In genomic region chr5:59770953-59771352, GRCh38 we compare ENCODE assay signal across 26 cellular contexts.
"Had no signal": no experiment of that assay in that cellular context is flagged by ENCODE, and none has a peak within 500 bp of the region (broad histone marks: within the 10 kb centered on the region; RNA-seq: fewer than 3 reads in every experiment).

No MANE protein-coding gene starts in this region.

- H3K27me3 ChIP-seq: esophagus squamous epithelium had no signal

- H3K36me3 Mint-ChIP-seq: memory B cell, mesothelial cell of epicardium had no signal

- H3K4me3 ChIP-seq: coronary artery, dorsolateral prefrontal cortex, esophagus squamous epithelium, gastrocnemius medialis, heart right ventricle, lower lobe of right lung, mucosa of descending colon had no signal

- H3K36me3 ChIP-seq: esophagus squamous epithelium, gastrocnemius medialis, heart right ventricle, lower lobe of right lung had no signal

- H3K27ac ChIP-seq: coronary artery, dorsolateral prefrontal cortex, epithelial cell of prostate, esophagus squamous epithelium, gastrocnemius medialis, heart right ventricle, lower lobe of right lung had no signal

- H3K9me3 Mint-ChIP-seq: memory B cell, mesothelial cell of epicardium, naive B cell had no signal

- H3K4me3 Mint-ChIP-seq: immature natural killer cell, memory B cell, mesothelial cell of epicardium, naive B cell had no signal

- H3K27ac Mint-ChIP-seq: immature natural killer cell, memory B cell had no signal

- H3K9me3 ChIP-seq: esophagus squamous epithelium, gastrocnemius medialis, heart right ventricle, lower lobe of right lung, mucosa of descending colon had no signal

- DNase-seq: dermis blood vessel endothelial cell; dorsolateral prefrontal cortex; effector CD4-positive, alpha-beta T cell; effector memory CD4-positive, alpha-beta T cell; erythroblast; esophagus squamous epithelium; foreskin fibroblast; foreskin melanocyte; gastrocnemius medialis; glutamatergic neuron; head of caudate nucleus; heart right ventricle; hippocampal formation; immature natural killer cell; islet precursor cell; kidney; kidney glomerular epithelial cell; left colon; left ventricle myocardium superior; lower lobe of right lung; mucosa of descending colon; naive B cell had no signal
